Comparison of ENCODE assay signal across 8 cellular contexts in genomic region chr9:17005085-17005484, GRCh38.
A peak's percentile ranks its signal among the peaks of the same experiment; 100 is the strongest.
DNase-seq lines count a peak whose midpoint lies in the region; ATAC-seq lines count a peak whose summit lies in the region.

No MANE protein-coding gene starts in this region.

- H3K9me3 Mint-ChIP-seq in activated naive CD4-positive, alpha-beta T cell treated with anti-CD3 and anti-CD28 coated beads for 36 hours = peaks cover 8% of the 10 kb centered on the region

- peak; percentile 80 for ATAC-seq in GM18907 (IDR thresholded peaks at IDR 0.05; ENCODE audit: unreplicated experiment)
- no peak for ATAC-seq in GM21515 (IDR thresholded peaks at IDR 0.05; ENCODE audit: unreplicated experiment)

- no peaks in the 10 kb centered on the region for H3K27me3 Mint-ChIP-seq in activated naive CD4-positive, alpha-beta T cell treated with anti-CD3 and anti-CD28 coated beads for 36 hours (ENCODE audit: low read depth)

- intact Hi-C loops in activated naive CD4-positive, alpha-beta T cell treated with anti-CD3 and anti-CD28 coated beads for 36 hours (cut with micrococcal nuclease) = no loop called here

- H3K36me3 Mint-ChIP-seq in activated naive CD4-positive, alpha-beta T cell treated with anti-CD3 and anti-CD28 coated beads for 36 hours (ENCODE audit: low read depth) = no peaks in the 10 kb centered on the region

- H3K27ac Mint-ChIP-seq in activated naive CD4-positive, alpha-beta T cell treated with anti-CD3 and anti-CD28 coated beads for 36 hours = no peak overlapping the region

- CTCF ChIA-PET in activated naive CD4-positive, alpha-beta T cell treated with anti-CD3 and anti-CD28 coated beads for 36 hours (lab: Charles Lee) = no interaction called here

- DNase-seq in RPMI8226 (peak; percentile 8), foreskin melanocyte (peak; percentile 72), pulmonary artery endothelial cell (ENCODE audit: low read depth, low spot score) (peak; percentile 1), AML-193 (lab: John Stamatoyannopoulos, UW) (no peak), NCI-H226 (no peak)
- no peak for DNase-seq in activated naive CD4-positive, alpha-beta T cell treated with anti-CD3 and anti-CD28 coated beads for 36 hours

- H3K4me1 Mint-ChIP-seq in activated naive CD4-positive, alpha-beta T cell treated with anti-CD3 and anti-CD28 coated beads for 36 hours (ENCODE audit: low read depth) = no peaks in the 10 kb centered on the region

- H3K4me3 Mint-ChIP-seq in activated naive CD4-positive, alpha-beta T cell treated with anti-CD3 and anti-CD28 coated beads for 36 hours = no peak overlapping the region

Comparison
In these comparisons a context has a peak if more than half of its experiments do, and no peak if none do; other contexts are left out.
1. DNase-seq: peak in RPMI8226 (single experiment), foreskin melanocyte (single experiment) and pulmonary artery endothelial cell (single experiment); none in activated naive CD4-positive, alpha-beta T cell treated with anti-CD3 and anti-CD28 coated beads for 36 hours (single experiment), AML-193 (0 of 2) and NCI-H226 (single experiment).